25 cellular contexts compared by ENCODE assay signal in the genomic region with DNA sequence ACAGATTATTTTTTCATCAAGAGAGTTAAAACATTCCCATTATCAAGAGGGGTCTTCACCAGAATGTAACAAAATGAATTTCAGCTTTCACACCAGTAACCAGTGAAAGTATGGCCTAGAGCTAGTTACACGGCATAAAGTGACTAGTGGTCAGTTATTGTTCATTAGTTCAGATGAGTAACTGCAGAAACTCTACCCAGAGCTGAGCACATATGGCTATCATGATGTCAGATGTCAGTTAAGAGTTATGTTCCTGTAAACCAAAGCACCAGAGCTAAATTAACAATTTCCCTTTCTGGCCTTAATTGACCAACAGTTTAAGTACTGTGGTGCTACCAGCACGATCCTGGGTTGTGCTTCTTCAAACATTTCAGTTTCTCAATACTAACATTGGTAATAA.
"Had no signal": no experiment of that assay in that cellular context is flagged by ENCODE, and none has a peak within 500 bp of the region (broad histone marks: within the 10 kb centered on the region; RNA-seq: fewer than 3 reads in every experiment).

No MANE protein-coding gene starts in this region.

- H3K9me3 ChIP-seq: left ventricle myocardium inferior, ovary, prostate gland, stomach, testis, thyroid gland, transverse colon, upper lobe of left lung, vagina had no signal

- H3K27me3 ChIP-seq: ovary, stomach, testis, thyroid gland, transverse colon, upper lobe of left lung, vagina had no signal

- H3K27me3 Mint-ChIP-seq: naive B cell had no signal

- H3K4me3 ChIP-seq: left ventricle myocardium inferior, lung, ovary, prostate gland, skin epidermis, stomach, testis, thyroid gland, transverse colon, upper lobe of left lung, vagina had no signal

- H3K4me3 Mint-ChIP-seq: mesothelial cell of epicardium, naive B cell, natural killer cell had no signal

- H3K4me1 Mint-ChIP-seq: mesothelial cell of epicardium, natural killer cell had no signal

- H3K27ac ChIP-seq: left ventricle myocardium inferior, ovary, prostate gland, skin epidermis, stomach, testis, thyroid gland, transverse colon, upper lobe of left lung, vagina had no signal

- H3K27ac Mint-ChIP-seq: mesothelial cell of epicardium, natural killer cell had no signal

- H3K36me3 ChIP-seq: ovary had no signal

- H3K4me1 ChIP-seq: left ventricle myocardium inferior, prostate gland, stomach, testis, thyroid gland, transverse colon, upper lobe of left lung, vagina had no signal

- ATAC-seq: natural killer cell; right cardiac atrium; sciatic nerve; stimulated activated naive CD8-positive, alpha-beta T cell treated with anti-CD3 and anti-CD28 coated beads, Interleukin-15, Interleukin-2, amounts not matched to agents 100 U/mL and 50 U/mL, for 24 hours had no signal

- H3K9me3 Mint-ChIP-seq: mesothelial cell of epicardium, naive B cell, natural killer cell had no signal

- DNase-seq: islet precursor cell; left ventricle myocardium inferior; mesendoderm; naive B cell; natural killer cell; ovary; posterior cingulate gyrus; retina; right cardiac atrium; stimulated activated CD4-positive, alpha-beta T cell treated with anti-CD3 and anti-CD28 coated beads, Interleukin-12 subunit alpha, Interleukin-12 subunit beta, amount 100 ng/mL, for 4 hours; stimulated activated CD4-positive, alpha-beta T cell treated with anti-CD3 and anti-CD28 coated beads, Interleukin-15, amount 100 ng/mL, for 24 hours; stimulated activated CD4-positive, alpha-beta T cell treated with anti-CD3 and anti-CD28 coated beads, Interleukin-2, amount 100 ng/mL, for 24 hours; stimulated activated CD4-positive, alpha-beta T cell treated with anti-CD3 and anti-CD28 coated beads, Interleukin-4, amount 100 ng/mL, for 1 hour; stimulated activated naive CD8-positive, alpha-beta T cell treated with anti-CD3 and anti-CD28 coated beads, Interleukin-15, Interleukin-2, amounts not matched to agents 100 U/mL and 50 U/mL, for 24 hours; stomach; testis; thyroid gland; transverse colon; upper lobe of left lung had no signal
